ENCODE assay signal across 1 cellular context in genomic region chr3:45592830-45593707, GRCh38.
TF ChIP-seq lines count a peak whose summit lies in the region.

No MANE protein-coding gene starts in this region.

TF ChIP-seq in K562, 482 proteins besides CTCF, POLR2A, EP300 and RAD21 (continued from another document and continues in another):
- peak; percentile 29; the same call in 1 of the 2 replicates for TF ChIP-seq PKNOX1 (IDR thresholded peaks at IDR 0.05)
- peak; percentile 67 for TF ChIP-seq ZBTB2 (IDR thresholded peaks at IDR 0.05)
- TF ChIP-seq ZFX (CRISPR knock-in tag; IDR thresholded peaks at IDR 0.05) = peak; percentile 93
- no peak for TF ChIP-seq NR4A1 (CRISPR knock-in tag; IDR thresholded peaks at IDR 0.05)
- peak; percentile 58; the same call in 1 of the 2 replicates for TF ChIP-seq NR4A1 (tag; IDR thresholded peaks at IDR 0.05)
- no peak for TF ChIP-seq NFE2 (IDR thresholded peaks at IDR 0.05; ENCODE audit: low read depth)
- peak; percentile 95; the same call in 1 of the 2 replicates for TF ChIP-seq ZNF224 (CRISPR knock-in tag; IDR thresholded peaks at IDR 0.05)
- TF ChIP-seq, protein P1, sequence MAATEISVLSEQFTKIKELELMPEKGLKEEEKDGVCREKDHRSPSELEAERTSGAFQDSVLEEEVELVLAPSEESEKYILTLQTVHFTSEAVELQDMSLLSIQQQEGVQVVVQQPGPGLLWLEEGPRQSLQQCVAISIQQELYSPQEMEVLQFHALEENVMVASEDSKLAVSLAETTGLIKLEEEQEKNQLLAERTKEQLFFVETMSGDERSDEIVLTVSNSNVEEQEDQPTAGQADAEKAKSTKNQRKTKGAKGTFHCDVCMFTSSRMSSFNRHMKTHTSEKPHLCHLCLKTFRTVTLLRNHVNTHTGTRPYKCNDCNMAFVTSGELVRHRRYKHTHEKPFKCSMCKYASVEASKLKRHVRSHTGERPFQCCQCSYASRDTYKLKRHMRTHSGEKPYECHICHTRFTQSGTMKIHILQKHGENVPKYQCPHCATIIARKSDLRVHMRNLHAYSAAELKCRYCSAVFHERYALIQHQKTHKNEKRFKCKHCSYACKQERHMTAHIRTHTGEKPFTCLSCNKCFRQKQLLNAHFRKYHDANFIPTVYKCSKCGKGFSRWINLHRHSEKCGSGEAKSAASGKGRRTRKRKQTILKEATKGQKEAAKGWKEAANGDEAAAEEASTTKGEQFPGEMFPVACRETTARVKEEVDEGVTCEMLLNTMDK (IDR thresholded peaks at IDR 0.05; ENCODE audit: borderline replicate concordance, insufficient read depth, low read depth, low read length, poor library complexity, severe bottlenecking) = peak; percentile 36
- TF ChIP-seq SIN3B (IDR thresholded peaks at IDR 0.05; ENCODE audit: low read depth) = 0 out of 2 replicates have a peak, but pooled peaks have one; percentile 10
- peak; percentile 72 for TF ChIP-seq AFF4 (CRISPR knock-in tag; IDR thresholded peaks at IDR 0.05)
- TF ChIP-seq ZNF76 (CRISPR knock-in tag; IDR thresholded peaks at IDR 0.05; ENCODE audit: borderline replicate concordance) = no peak
- TF ChIP-seq, protein P2, sequence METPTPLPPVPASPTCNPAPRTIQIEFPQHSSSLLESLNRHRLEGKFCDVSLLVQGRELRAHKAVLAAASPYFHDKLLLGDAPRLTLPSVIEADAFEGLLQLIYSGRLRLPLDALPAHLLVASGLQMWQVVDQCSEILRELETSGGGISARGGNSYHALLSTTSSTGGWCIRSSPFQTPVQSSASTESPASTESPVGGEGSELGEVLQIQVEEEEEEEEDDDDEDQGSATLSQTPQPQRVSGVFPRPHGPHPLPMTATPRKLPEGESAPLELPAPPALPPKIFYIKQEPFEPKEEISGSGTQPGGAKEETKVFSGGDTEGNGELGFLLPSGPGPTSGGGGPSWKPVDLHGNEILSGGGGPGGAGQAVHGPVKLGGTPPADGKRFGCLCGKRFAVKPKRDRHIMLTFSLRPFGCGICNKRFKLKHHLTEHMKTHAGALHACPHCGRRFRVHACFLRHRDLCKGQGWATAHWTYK (CRISPR knock-in tag; IDR thresholded peaks at IDR 0.05) = peak; percentile 59; the same call in 1 of the 2 replicates
- no peak for TF ChIP-seq BMI1 (IDR thresholded peaks at IDR 0.05; ENCODE audit: low read length)
- peak in 1 of 2 experiments; percentile 93; a peak in 2 of 4 replicates for TF ChIP-seq TEAD1 (CRISPR knock-in tag; IDR thresholded peaks at IDR 0.05)
- TF ChIP-seq ATF7 (IDR thresholded peaks at IDR 0.05) = peak; percentile 45; the same call in 1 of the 2 replicates
- no peak for TF ChIP-seq ZC3H4 (CRISPR knock-in tag; IDR thresholded peaks at IDR 0.05; ENCODE audit: borderline replicate concordance)
- no peak for TF ChIP-seq BDP1 (IDR thresholded peaks at IDR 0.05; ENCODE audit: insufficient read depth, insufficient read length)
- no peak for TF ChIP-seq RBM15 (IDR thresholded peaks at IDR 0.05; ENCODE audit: insufficient read depth, low read length)
- TF ChIP-seq CREB3L1 (IDR thresholded peaks at IDR 0.05; ENCODE audit: borderline replicate concordance, low read depth) = peak; percentile 69; the same call in 1 of the 2 replicates
- peak; percentile 35 to 56; a peak in 2 of 4 replicates for TF ChIP-seq NRF1 (conservative IDR thresholded peaks at IDR 0.05 in 1 of 2, IDR thresholded peaks at IDR 0.05 in 1 of 2)
- peak; percentile 72 for TF ChIP-seq STAG1 (CRISPR knock-in tag; IDR thresholded peaks at IDR 0.05; ENCODE audit: borderline replicate concordance)
- TF ChIP-seq PHB (CRISPR knock-in tag; IDR thresholded peaks at IDR 0.05) = no peak
- no peak for TF ChIP-seq PHF21A (IDR thresholded peaks at IDR 0.05; ENCODE audit: borderline replicate concordance, low read depth)
- no peak for TF ChIP-seq SMAD2 (IDR thresholded peaks at IDR 0.05; ENCODE audit: low read depth, low read length)
- TF ChIP-seq DNMT1 (IDR thresholded peaks at IDR 0.05) = no peak
- TF ChIP-seq, protein P3, sequence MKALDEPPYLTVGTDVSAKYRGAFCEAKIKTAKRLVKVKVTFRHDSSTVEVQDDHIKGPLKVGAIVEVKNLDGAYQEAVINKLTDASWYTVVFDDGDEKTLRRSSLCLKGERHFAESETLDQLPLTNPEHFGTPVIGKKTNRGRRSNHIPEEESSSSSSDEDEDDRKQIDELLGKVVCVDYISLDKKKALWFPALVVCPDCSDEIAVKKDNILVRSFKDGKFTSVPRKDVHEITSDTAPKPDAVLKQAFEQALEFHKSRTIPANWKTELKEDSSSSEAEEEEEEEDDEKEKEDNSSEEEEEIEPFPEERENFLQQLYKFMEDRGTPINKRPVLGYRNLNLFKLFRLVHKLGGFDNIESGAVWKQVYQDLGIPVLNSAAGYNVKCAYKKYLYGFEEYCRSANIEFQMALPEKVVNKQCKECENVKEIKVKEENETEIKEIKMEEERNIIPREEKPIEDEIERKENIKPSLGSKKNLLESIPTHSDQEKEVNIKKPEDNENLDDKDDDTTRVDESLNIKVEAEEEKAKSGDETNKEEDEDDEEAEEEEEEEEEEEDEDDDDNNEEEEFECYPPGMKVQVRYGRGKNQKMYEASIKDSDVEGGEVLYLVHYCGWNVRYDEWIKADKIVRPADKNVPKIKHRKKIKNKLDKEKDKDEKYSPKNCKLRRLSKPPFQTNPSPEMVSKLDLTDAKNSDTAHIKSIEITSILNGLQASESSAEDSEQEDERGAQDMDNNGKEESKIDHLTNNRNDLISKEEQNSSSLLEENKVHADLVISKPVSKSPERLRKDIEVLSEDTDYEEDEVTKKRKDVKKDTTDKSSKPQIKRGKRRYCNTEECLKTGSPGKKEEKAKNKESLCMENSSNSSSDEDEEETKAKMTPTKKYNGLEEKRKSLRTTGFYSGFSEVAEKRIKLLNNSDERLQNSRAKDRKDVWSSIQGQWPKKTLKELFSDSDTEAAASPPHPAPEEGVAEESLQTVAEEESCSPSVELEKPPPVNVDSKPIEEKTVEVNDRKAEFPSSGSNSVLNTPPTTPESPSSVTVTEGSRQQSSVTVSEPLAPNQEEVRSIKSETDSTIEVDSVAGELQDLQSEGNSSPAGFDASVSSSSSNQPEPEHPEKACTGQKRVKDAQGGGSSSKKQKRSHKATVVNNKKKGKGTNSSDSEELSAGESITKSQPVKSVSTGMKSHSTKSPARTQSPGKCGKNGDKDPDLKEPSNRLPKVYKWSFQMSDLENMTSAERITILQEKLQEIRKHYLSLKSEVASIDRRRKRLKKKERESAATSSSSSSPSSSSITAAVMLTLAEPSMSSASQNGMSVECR (CRISPR knock-in tag; IDR thresholded peaks at IDR 0.05) = peak; percentile 83
- peak; percentile 56; the same call in 1 of the 2 replicates for TF ChIP-seq RAD51 (IDR thresholded peaks at IDR 0.05; ENCODE audit: borderline replicate concordance, low read depth)
- peak; percentile 34; the same call in 1 of the 2 replicates for TF ChIP-seq EGR1 (conservative IDR thresholded peaks at IDR 0.05)
- TF ChIP-seq TAF9B (IDR thresholded peaks at IDR 0.05; ENCODE audit: partially characterized antibody) = no peak
- TF ChIP-seq, protein P4, sequence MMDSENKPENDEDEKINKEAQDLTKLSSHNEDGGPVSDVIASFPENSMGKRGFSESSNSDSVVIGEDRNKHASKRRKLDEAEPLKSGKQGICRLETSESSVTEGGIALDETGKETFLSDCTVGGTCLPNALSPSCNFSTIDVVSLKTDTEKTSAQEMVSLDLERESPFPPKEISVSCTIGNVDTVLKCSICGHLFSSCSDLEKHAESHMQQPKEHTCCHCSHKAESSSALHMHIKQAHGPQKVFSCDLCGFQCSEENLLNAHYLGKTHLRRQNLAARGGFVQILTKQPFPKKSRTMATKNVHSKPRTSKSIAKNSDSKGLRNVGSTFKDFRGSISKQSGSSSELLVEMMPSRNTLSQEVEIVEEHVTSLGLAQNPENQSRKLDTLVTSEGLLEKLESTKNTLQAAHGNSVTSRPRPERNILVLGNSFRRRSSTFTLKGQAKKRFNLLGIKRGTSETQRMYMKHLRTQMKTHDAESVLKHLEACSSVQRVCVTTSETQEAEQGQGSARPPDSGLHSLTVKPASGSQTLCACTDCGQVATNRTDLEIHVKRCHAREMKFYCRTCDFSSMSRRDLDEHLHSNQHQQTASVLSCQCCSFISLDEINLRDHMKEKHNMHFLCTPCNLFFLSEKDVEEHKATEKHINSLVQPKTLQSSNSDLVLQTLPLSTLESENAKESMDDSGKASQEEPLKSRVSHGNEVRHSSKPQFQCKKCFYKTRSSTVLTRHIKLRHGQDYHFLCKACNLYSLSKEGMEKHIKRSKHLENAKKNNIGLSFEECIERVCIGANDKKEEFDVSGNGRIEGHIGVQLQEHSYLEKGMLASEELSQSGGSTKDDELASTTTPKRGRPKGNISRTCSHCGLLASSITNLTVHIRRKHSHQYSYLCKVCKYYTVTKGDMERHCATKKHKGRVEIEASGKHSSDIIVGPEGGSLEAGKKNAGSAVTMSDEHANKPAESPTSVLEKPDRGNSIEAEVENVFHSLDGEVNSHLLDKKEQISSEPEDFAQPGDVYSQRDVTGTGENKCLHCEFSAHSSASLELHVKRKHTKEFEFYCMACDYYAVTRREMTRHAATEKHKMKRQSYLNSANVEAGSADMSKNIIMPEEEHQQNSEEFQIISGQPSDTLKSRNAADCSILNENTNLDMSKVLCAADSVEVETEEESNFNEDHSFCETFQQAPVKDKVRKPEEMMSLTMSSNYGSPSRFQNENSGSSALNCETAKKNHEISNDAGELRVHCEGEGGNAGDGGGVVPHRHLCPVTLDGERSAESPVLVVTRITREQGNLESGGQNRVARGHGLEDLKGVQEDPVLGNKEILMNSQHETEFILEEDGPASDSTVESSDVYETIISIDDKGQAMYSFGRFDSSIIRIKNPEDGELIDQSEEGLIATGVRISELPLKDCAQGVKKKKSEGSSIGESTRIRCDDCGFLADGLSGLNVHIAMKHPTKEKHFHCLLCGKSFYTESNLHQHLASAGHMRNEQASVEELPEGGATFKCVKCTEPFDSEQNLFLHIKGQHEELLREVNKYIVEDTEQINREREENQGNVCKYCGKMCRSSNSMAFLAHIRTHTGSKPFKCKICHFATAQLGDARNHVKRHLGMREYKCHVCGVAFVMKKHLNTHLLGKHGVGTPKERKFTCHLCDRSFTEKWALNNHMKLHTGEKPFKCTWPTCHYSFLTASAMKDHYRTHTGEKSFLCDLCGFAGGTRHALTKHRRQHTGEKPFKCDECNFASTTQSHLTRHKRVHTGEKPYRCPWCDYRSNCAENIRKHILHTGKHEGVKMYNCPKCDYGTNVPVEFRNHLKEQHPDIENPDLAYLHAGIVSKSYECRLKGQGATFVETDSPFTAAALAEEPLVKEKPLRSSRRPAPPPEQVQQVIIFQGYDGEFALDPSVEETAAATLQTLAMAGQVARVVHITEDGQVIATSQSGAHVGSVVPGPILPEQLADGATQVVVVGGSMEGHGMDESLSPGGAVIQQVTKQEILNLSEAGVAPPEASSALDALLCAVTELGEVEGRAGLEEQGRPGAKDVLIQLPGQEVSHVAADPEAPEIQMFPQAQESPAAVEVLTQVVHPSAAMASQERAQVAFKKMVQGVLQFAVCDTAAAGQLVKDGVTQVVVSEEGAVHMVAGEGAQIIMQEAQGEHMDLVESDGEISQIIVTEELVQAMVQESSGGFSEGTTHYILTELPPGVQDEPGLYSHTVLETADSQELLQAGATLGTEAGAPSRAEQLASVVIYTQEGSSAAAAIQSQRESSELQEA (IDR thresholded peaks at IDR 0.05; ENCODE audit: low read depth) = no peak
- TF ChIP-seq DMBX1 (CRISPR knock-in tag; IDR thresholded peaks at IDR 0.05; ENCODE audit: borderline replicate concordance) = 0 out of 2 replicates have a peak, but pooled peaks have one; percentile 37
- no peak for TF ChIP-seq TCF7 (IDR thresholded peaks at IDR 0.05; ENCODE audit: borderline replicate concordance)
